ENCODE assay signal across 6 cellular contexts in the genomic region with DNA sequence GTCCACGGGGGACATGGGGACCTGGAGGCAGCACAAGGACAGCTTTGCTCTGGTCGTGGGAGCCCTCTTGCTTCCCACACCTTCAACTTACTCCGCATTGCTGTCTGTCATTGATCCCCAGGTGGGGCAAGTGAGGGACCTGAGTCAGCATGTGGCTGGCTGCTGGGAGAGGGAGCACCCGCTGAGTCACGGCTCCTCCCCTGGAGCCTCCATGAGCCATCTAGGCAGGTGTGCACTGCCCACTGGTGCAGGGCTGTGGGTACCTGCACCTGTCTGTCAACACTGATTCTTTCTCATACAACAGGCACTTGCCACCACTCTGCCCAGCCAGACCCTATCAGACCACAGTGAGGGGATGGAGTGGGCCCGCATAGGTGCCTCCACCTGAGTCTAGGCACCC. TPM values are rescaled to one million over a fixed set of nuclear protein-coding genes. Genes with fewer than 3 reads are reported as not detected.
"Had no signal": no experiment of that assay in that cellular context is flagged by ENCODE, and none has a peak within 500 bp of the region (broad histone marks: within the 10 kb centered on the region; RNA-seq: fewer than 3 reads in every experiment).

No MANE protein-coding gene starts in this region.

RNA-seq across cellular contexts. Expression of gene LGALS9B, which starts 24.8 kb away (rescaled TPM):
- total RNA-seq: GM23248, H4, H7, HT-29, IMR-90, K562 had no signal
- polyA plus RNA-seq: GM23248, IMR-90, K562 had no signal
